In genomic region chr4:183763990-183764754, GRCh38 we compare ENCODE assay signal across 21 cellular contexts.
"Had no signal": no experiment of that assay in that cellular context is flagged by ENCODE, and none has a peak within 500 bp of the region (broad histone marks: within the 10 kb centered on the region; RNA-seq: fewer than 3 reads in every experiment).

No MANE protein-coding gene starts in this region.

- H3K27ac ChIP-seq: foreskin keratinocyte had no signal

- H3K36me3 Mint-ChIP-seq: activated naive CD4-positive, alpha-beta T cell treated with anti-CD3 and anti-CD28 coated beads, Interleukin-2, amount 50 U/mL, for 72 hours; naive B cell had no signal

- H3K27me3 ChIP-seq: adrenal gland, right lobe of liver, tibial nerve, uterus had no signal

- DNase-seq: activated CD4-positive, alpha-beta T cell treated with anti-CD3 and anti-CD28 coated beads, Interleukin-2, amount 50 U/mL, for 1 hour; activated CD4-positive, CD25-positive, alpha-beta regulatory T cell treated with anti-CD3 and anti-CD28 coated beads, Interleukin-2, amount 50 U/mL, for 72 hours; activated CD8-positive, alpha-beta memory T cell treated with anti-CD3 and anti-CD28 coated beads for 24 hours; activated CD8-positive, alpha-beta memory T cell treated with anti-CD3 and anti-CD28 coated beads, Interleukin-2, amount 50 U/mL, for 48 hours; activated gamma-delta T cell; effector memory CD4-positive, alpha-beta T cell; foreskin keratinocyte; kidney glomerular epithelial cell; mesenchymal stem cell; naive B cell; right lobe of liver; stimulated activated CD4-positive, alpha-beta T cell treated with anti-CD3 and anti-CD28 coated beads, Interleukin-4, amount 100 ng/mL, for 4 hours; stimulated activated naive CD4-positive, alpha-beta T cell had no signal

- H3K9me3 Mint-ChIP-seq: activated naive CD4-positive, alpha-beta T cell treated with anti-CD3 and anti-CD28 coated beads, Interleukin-2, amount 50 U/mL, for 72 hours; naive B cell; neural crest cell had no signal

- H3K27ac Mint-ChIP-seq: activated naive CD4-positive, alpha-beta T cell treated with anti-CD3 and anti-CD28 coated beads, Interleukin-2, amount 50 U/mL, for 72 hours; naive B cell had no signal

- H3K36me3 ChIP-seq: adrenal gland, right lobe of liver, tibial nerve, uterus had no signal

- H3K9me3 ChIP-seq: adrenal gland, mucosa of descending colon, right lobe of liver, tibial nerve, uterus had no signal

- H3K4me3 Mint-ChIP-seq: neural crest cell had no signal

- H3K4me3 ChIP-seq: adrenal gland, mucosa of descending colon, right lobe of liver, smooth muscle cell, tibial nerve, uterus had no signal

- H3K27me3 Mint-ChIP-seq: progenitor cell of endocrine pancreas had no signal

- H3K4me1 ChIP-seq: adrenal gland, foreskin keratinocyte, right lobe of liver, uterus had no signal

- ATAC-seq: activated naive CD4-positive, alpha-beta T cell treated with anti-CD3 and anti-CD28 coated beads, Interleukin-2, amount 50 U/mL, for 72 hours; foreskin keratinocyte had no signal
